In the genomic region with DNA sequence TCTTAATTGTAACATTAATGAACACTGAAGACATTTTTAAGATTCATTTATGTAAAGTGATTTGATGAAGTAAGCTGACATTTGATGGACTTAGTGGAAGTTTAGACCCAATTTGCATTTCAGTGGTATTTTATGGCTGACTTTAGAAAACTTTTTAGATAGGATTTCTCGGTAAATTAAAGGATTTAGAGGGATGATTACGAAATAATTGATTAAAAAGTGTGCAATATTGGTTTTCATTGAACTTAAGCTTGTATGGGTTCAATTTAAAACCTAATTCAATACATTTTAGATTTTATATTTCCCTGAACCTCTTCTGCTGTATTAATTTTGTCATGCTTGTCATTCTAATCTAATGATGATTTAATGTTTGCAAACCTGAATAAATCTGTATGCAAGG, we compare ENCODE assay signal across 23 cellular contexts.
"Had no signal": no experiment of that assay in that cellular context is flagged by ENCODE, and none has a peak within 500 bp of the region (broad histone marks: within the 10 kb centered on the region; RNA-seq: fewer than 3 reads in every experiment).

No MANE protein-coding gene starts in this region.

- H3K4me3 ChIP-seq: esophagus squamous epithelium, gastrocnemius medialis, pancreas, transverse colon had no signal

- H3K9me3 ChIP-seq: esophagus squamous epithelium, gastrocnemius medialis, pancreas, transverse colon had no signal

- H3K4me1 Mint-ChIP-seq: activated CD4-positive, alpha-beta memory T cell treated with anti-CD3 and anti-CD28 coated beads, Interleukin-2, amount 10 ng/mL, durations not matched to agents 7 days and 5 days; activated CD4-positive, alpha-beta T cell treated with anti-CD3 and anti-CD28 coated beads, Interleukin-2, amount 10 ng/mL, durations not matched to agents 24 days and 14 days; activated naive CD4-positive, alpha-beta T cell treated with anti-CD3 and anti-CD28 coated beads, Interleukin-2, amount 10 ng/mL, durations not matched to agents 7 days and 5 days; stimulated activated naive B cell treated with anti-CD40 and anti-IgM and Interleukin-4, amounts not matched to agents 10 μg/mL and 1 μg/mL and 100 μg/mL, for 72 hours; T-helper 17 cell had no signal

- H3K4me3 Mint-ChIP-seq: activated CD4-positive, alpha-beta memory T cell treated with anti-CD3 and anti-CD28 coated beads, Interleukin-2, amount 10 ng/mL, durations not matched to agents 7 days and 5 days; activated CD4-positive, alpha-beta T cell treated with anti-CD3 and anti-CD28 coated beads, Interleukin-2, amount 10 ng/mL, durations not matched to agents 24 days and 14 days; activated naive CD4-positive, alpha-beta T cell treated with anti-CD3 and anti-CD28 coated beads, Interleukin-2, amount 10 ng/mL, durations not matched to agents 7 days and 5 days; activated T-cell treated with anti-CD3 and anti-CD28 coated beads, Interleukin-2, amount 50 U/mL, for 72 hours; effector memory CD8-positive, alpha-beta T cell; memory B cell; natural killer cell treated with Interleukin-12 subunit alpha and Interleukin-12 subunit beta and Interleukin-15 and Interleukin-18, amount 100 ng/mL, for 72 hours; stimulated activated naive B cell treated with anti-CD40 and anti-IgM and Interleukin-4, amounts not matched to agents 10 μg/mL and 1 μg/mL and 100 μg/mL, for 72 hours; T-helper 17 cell had no signal

- H3K9me3 Mint-ChIP-seq: activated CD4-positive, alpha-beta memory T cell treated with anti-CD3 and anti-CD28 coated beads, Interleukin-2, amount 10 ng/mL, durations not matched to agents 7 days and 5 days; activated CD4-positive, alpha-beta T cell treated with anti-CD3 and anti-CD28 coated beads, Interleukin-2, amount 10 ng/mL, durations not matched to agents 24 days and 14 days; activated naive CD4-positive, alpha-beta T cell treated with anti-CD3 and anti-CD28 coated beads, Interleukin-2, amount 10 ng/mL, durations not matched to agents 7 days and 5 days; activated T-cell treated with anti-CD3 and anti-CD28 coated beads, Interleukin-2, amount 50 U/mL, for 72 hours; effector memory CD8-positive, alpha-beta T cell; memory B cell; natural killer cell treated with Interleukin-12 subunit alpha and Interleukin-12 subunit beta and Interleukin-15 and Interleukin-18, amount 100 ng/mL, for 72 hours; stimulated activated naive B cell treated with anti-CD40 and anti-IgM and Interleukin-4, amounts not matched to agents 10 μg/mL and 1 μg/mL and 100 μg/mL, for 72 hours had no signal

- H3K27ac ChIP-seq: esophagus squamous epithelium, gastrocnemius medialis, pancreas, transverse colon had no signal

- H3K27ac Mint-ChIP-seq: activated CD4-positive, alpha-beta memory T cell treated with anti-CD3 and anti-CD28 coated beads, Interleukin-2, amount 10 ng/mL, durations not matched to agents 7 days and 5 days; activated CD4-positive, alpha-beta T cell treated with anti-CD3 and anti-CD28 coated beads, Interleukin-2, amount 10 ng/mL, durations not matched to agents 24 days and 14 days; activated naive CD4-positive, alpha-beta T cell treated with anti-CD3 and anti-CD28 coated beads, Interleukin-2, amount 10 ng/mL, durations not matched to agents 7 days and 5 days; activated T-cell treated with anti-CD3 and anti-CD28 coated beads, Interleukin-2, amount 50 U/mL, for 72 hours; effector memory CD8-positive, alpha-beta T cell; memory B cell; natural killer cell treated with Interleukin-12 subunit alpha and Interleukin-12 subunit beta and Interleukin-15 and Interleukin-18, amount 100 ng/mL, for 72 hours; stimulated activated naive B cell treated with anti-CD40 and anti-IgM and Interleukin-4, amounts not matched to agents 10 μg/mL and 1 μg/mL and 100 μg/mL, for 72 hours; T-helper 17 cell had no signal

- DNase-seq: activated CD4-positive, alpha-beta memory T cell treated with anti-CD3 and anti-CD28 coated beads, Interleukin-2, amount 10 ng/mL, durations not matched to agents 7 days and 5 days; activated CD4-positive, alpha-beta T cell treated with anti-CD3 and anti-CD28 coated beads, Interleukin-2, amount 10 ng/mL, durations not matched to agents 24 days and 14 days; activated effector memory CD4-positive, alpha-beta T cell treated with anti-CD3 and anti-CD28 coated beads, Interleukin-2, amount 50 U/mL, for 16 hours; activated naive CD4-positive, alpha-beta T cell treated with anti-CD3 and anti-CD28 coated beads, Interleukin-2, amount 10 ng/mL, durations not matched to agents 7 days and 5 days; activated T-cell treated with anti-CD3 and anti-CD28 coated beads, Interleukin-2, amount 50 U/mL, for 72 hours; amygdala; effector memory CD8-positive, alpha-beta T cell; esophagus squamous epithelium; gastrocnemius medialis; head of caudate nucleus; hypothalamus; left cardiac atrium; pancreas; right cardiac atrium; small intestine; stimulated activated CD4-positive, alpha-beta T cell treated with anti-CD3 and anti-CD28 coated beads, Interleukin-2, amount 100 ng/mL, for 48 hours; stimulated activated CD8-positive, alpha-beta memory T cell treated with anti-CD3 and anti-CD28 coated beads, Interleukin-4, amount 100 ng/mL, for 48 hours; stimulated activated naive B cell treated with anti-CD40 and anti-IgM and Interleukin-4, amounts not matched to agents 10 μg/mL and 1 μg/mL and 100 μg/mL, for 72 hours; T-helper 17 cell; transverse colon had no signal

- H3K27me3 ChIP-seq: esophagus squamous epithelium, gastrocnemius medialis, pancreas, transverse colon had no signal

- H3K4me1 ChIP-seq: gastrocnemius medialis, transverse colon had no signal

- H3K36me3 Mint-ChIP-seq: activated naive CD4-positive, alpha-beta T cell treated with anti-CD3 and anti-CD28 coated beads, Interleukin-2, amount 10 ng/mL, durations not matched to agents 7 days and 5 days; memory B cell; natural killer cell treated with Interleukin-12 subunit alpha and Interleukin-12 subunit beta and Interleukin-15 and Interleukin-18, amount 100 ng/mL, for 72 hours; stimulated activated naive B cell treated with anti-CD40 and anti-IgM and Interleukin-4, amounts not matched to agents 10 μg/mL and 1 μg/mL and 100 μg/mL, for 72 hours had no signal

- H3K36me3 ChIP-seq: esophagus squamous epithelium, gastrocnemius medialis, pancreas, transverse colon had no signal

- ATAC-seq: activated CD4-positive, CD25-positive, alpha-beta regulatory T cell treated with anti-CD3 and anti-CD28 coated beads, Interleukin-2, amount 50 U/mL, for 24 hours; activated T-cell treated with anti-CD3 and anti-CD28 coated beads, Interleukin-2, amount 50 U/mL, for 72 hours; effector memory CD8-positive, alpha-beta T cell; gastrocnemius medialis; left cardiac atrium; natural killer cell treated with Interleukin-12 subunit alpha and Interleukin-12 subunit beta and Interleukin-15 and Interleukin-18, amount 100 ng/mL, for 72 hours; pancreas; right cardiac atrium; stimulated activated naive B cell treated with anti-CD40 and anti-IgM and Interleukin-4, amounts not matched to agents 10 μg/mL and 1 μg/mL and 100 μg/mL, for 72 hours; T-helper 17 cell had no signal
